ENCODE assay signal across 11 cellular contexts in genomic region chr5:37554938-37555337, GRCh38.
DNase-seq lines count a peak whose midpoint lies in the region; ATAC-seq and TF ChIP-seq lines count a peak whose summit lies in the region.
"Had no signal": no experiment of that assay in that cellular context is flagged by ENCODE, and none has a peak within 500 bp of the region (broad histone marks: within the 10 kb centered on the region; RNA-seq: fewer than 3 reads in every experiment).

No MANE protein-coding gene starts in this region.

- DNase-seq in BE2C (peak; percentile 19), GM13977 (ENCODE audit: low spot score) (no peak), Peyer's patch (no peak), hepatocyte (ENCODE audit: low spot score) (no peak)
- no peak for DNase-seq in activated T-cell treated with anti-CD3 and anti-CD28 coated beads, Interleukin-2, amount 50 U/mL, for 4 hours
- DNase-seq: activated B cell treated with CpG ODN at 0.5 μM for 24 hours, cortex of kidney, natural killer cell had no signal

- whole genome bisulfite sequencing in hepatocyte (ENCODE audit: low lambda C conversion rate, missing lambda C conversion rate) = 47% methylated on average over 1 of the region's 1 CpG

- no peak overlapping the region for H3K4me3 Mint-ChIP-seq in activated T-cell treated with anti-CD3 and anti-CD28 coated beads, Interleukin-2, amount 50 U/mL, for 4 hours
- H3K4me3 Mint-ChIP-seq in activated T-helper 17 cell treated with anti-CD3 and anti-CD28 coated beads, Interleukin-2, amount 50 U/mL, for 72 hours = no peak overlapping the region
- H3K4me3 Mint-ChIP-seq: activated B cell treated with CpG ODN at 0.5 μM for 24 hours, natural killer cell had no signal

- H3K9me3 ChIP-seq in BE2C (no peaks in the 10 kb centered on the region), Peyer's patch (no peaks in the 10 kb centered on the region), hepatocyte (ENCODE audit: low read depth) (no peaks in the 10 kb centered on the region)

- no peaks in the 10 kb centered on the region for H3K27me3 Mint-ChIP-seq in activated T-cell treated with anti-CD3 and anti-CD28 coated beads, Interleukin-2, amount 50 U/mL, for 4 hours (ENCODE audit: low read depth)
- H3K27me3 Mint-ChIP-seq in activated T-helper 17 cell treated with anti-CD3 and anti-CD28 coated beads, Interleukin-2, amount 50 U/mL, for 72 hours = no peaks in the 10 kb centered on the region
- H3K27me3 Mint-ChIP-seq: activated B cell treated with CpG ODN at 0.5 μM for 24 hours had no signal

- H3K4me1 ChIP-seq in BE2C (no peaks in the 10 kb centered on the region), Peyer's patch (no peaks in the 10 kb centered on the region), hepatocyte (ENCODE audit: insufficient read depth) (peaks cover 4% of the 10 kb centered on the region)

- H3K79me2 ChIP-seq in hepatocyte = peaks cover 2% of the 10 kb centered on the region

- no peaks in the 10 kb centered on the region for H3K36me3 ChIP-seq in BE2C
- H3K36me3 ChIP-seq in Peyer's patch = no peaks in the 10 kb centered on the region
- H3K36me3 ChIP-seq in hepatocyte (replicated peaks; ENCODE audit: insufficient read depth, low read depth) = no peaks in the 10 kb centered on the region

- ATAC-seq in HG03135 (IDR thresholded peaks at IDR 0.05; ENCODE audit: unreplicated experiment) (no peak), HG03520 (IDR thresholded peaks at IDR 0.05; ENCODE audit: unreplicated experiment) (no peak)
- no peak for ATAC-seq in activated T-cell treated with anti-CD3 and anti-CD28 coated beads, Interleukin-2, amount 50 U/mL, for 4 hours
- no peak for ATAC-seq in activated T-helper 17 cell treated with anti-CD3 and anti-CD28 coated beads, Interleukin-2, amount 50 U/mL, for 72 hours (replicated peaks)
- ATAC-seq: natural killer cell had no signal

- no peak overlapping the region for H3K4me2 ChIP-seq in hepatocyte

- H2AFZ ChIP-seq in hepatocyte = no peak overlapping the region

- H4K20me1 ChIP-seq in hepatocyte (ENCODE audit: insufficient read depth, poor library complexity, severe bottlenecking) = no peaks in the 10 kb centered on the region

- no peak overlapping the region for H3K27ac Mint-ChIP-seq in activated T-helper 17 cell treated with anti-CD3 and anti-CD28 coated beads, Interleukin-2, amount 50 U/mL, for 72 hours
- H3K27ac Mint-ChIP-seq: activated B cell treated with CpG ODN at 0.5 μM for 24 hours, natural killer cell had no signal

- H3K4me3 ChIP-seq in BE2C (ENCODE audit: low read depth, low read length) (no peak overlapping the region), Peyer's patch (no peak overlapping the region), hepatocyte (no peak overlapping the region)

- TF ChIP-seq CTCF in BE2C (IDR thresholded peaks at IDR 0.05; ENCODE audit: low read depth, low read length) (peak; percentile 78), GM13977 (IDR thresholded peaks at IDR 0.05; ENCODE audit: extremely low read depth, insufficient read depth, missing control alignments) (peak; percentile 48), Peyer's patch (IDR thresholded peaks at IDR 0.05) (peak in 4 of 6 experiments; percentile 32 to 61 (median 57)), hepatocyte (IDR thresholded peaks at IDR 0.05; ENCODE audit: poor library complexity) (peak; percentile 38)

- H3K27me3 ChIP-seq in BE2C (no peaks in the 10 kb centered on the region), Peyer's patch (no peaks in the 10 kb centered on the region), hepatocyte (no peaks in the 10 kb centered on the region)

- in situ Hi-C loops in GM13977 (cut with MboI; ENCODE audit: low pct_unique_long_range_greater_than_20kb, low sequenced_read_pairs, unreplicated experiment) = no loop called here

- no peak for TF ChIP-seq POLR2A in Peyer's patch (IDR thresholded peaks at IDR 0.05)

- H3K27ac ChIP-seq in Peyer's patch = no peak overlapping the region
- no peak overlapping the region for H3K27ac ChIP-seq in hepatocyte

- H3K36me3 Mint-ChIP-seq in activated T-cell treated with anti-CD3 and anti-CD28 coated beads, Interleukin-2, amount 50 U/mL, for 4 hours (ENCODE audit: insufficient read depth) = peaks cover 6% of the 10 kb centered on the region
- H3K36me3 Mint-ChIP-seq in activated T-helper 17 cell treated with anti-CD3 and anti-CD28 coated beads, Interleukin-2, amount 50 U/mL, for 72 hours (ENCODE audit: low read depth) = no peaks in the 10 kb centered on the region
- H3K36me3 Mint-ChIP-seq: natural killer cell had no signal

- H3K4me1 Mint-ChIP-seq in activated T-cell treated with anti-CD3 and anti-CD28 coated beads, Interleukin-2, amount 50 U/mL, for 4 hours (ENCODE audit: low read depth) = peaks cover 9% of the 10 kb centered on the region
- H3K4me1 Mint-ChIP-seq in activated T-helper 17 cell treated with anti-CD3 and anti-CD28 coated beads, Interleukin-2, amount 50 U/mL, for 72 hours = no peaks in the 10 kb centered on the region

- no peaks in the 10 kb centered on the region for H3K9me2 ChIP-seq in hepatocyte (replicated peaks; ENCODE audit: insufficient read depth)

- peaks cover 8% of the 10 kb centered on the region for H3K9me3 Mint-ChIP-seq in activated T-cell treated with anti-CD3 and anti-CD28 coated beads, Interleukin-2, amount 50 U/mL, for 4 hours
- H3K9me3 Mint-ChIP-seq in activated T-helper 17 cell treated with anti-CD3 and anti-CD28 coated beads, Interleukin-2, amount 50 U/mL, for 72 hours = no peaks in the 10 kb centered on the region
- H3K9me3 Mint-ChIP-seq: natural killer cell had no signal
